28 cellular contexts compared by ENCODE assay signal in genomic region chr7:78081888-78082287, GRCh38.
DNase-seq lines count a peak whose midpoint lies in the region; ATAC-seq and TF ChIP-seq lines count a peak whose summit lies in the region.
"Had no signal": no experiment of that assay in that cellular context is flagged by ENCODE, and none has a peak within 500 bp of the region (broad histone marks: within the 10 kb centered on the region; RNA-seq: fewer than 3 reads in every experiment).

No MANE protein-coding gene starts in this region.

- TF ChIP-seq CTCF in C4-2B (conservative IDR thresholded peaks at IDR 0.05) = peak; percentile 27
- no peak for TF ChIP-seq CTCF in HFFc6 (IDR thresholded peaks at IDR 0.05)
- 0 out of 2 replicates have a peak, but pooled peaks have one; percentile 7 for TF ChIP-seq CTCF in OCI-LY3 (IDR thresholded peaks at IDR 0.05; ENCODE audit: low read depth, low read length)
- peak; percentile 29 for TF ChIP-seq CTCF in endothelial cell (IDR thresholded peaks at IDR 0.05; ENCODE audit: unreplicated experiment)

- H3K4me3 Mint-ChIP-seq in HFFc6 = no peak overlapping the region; the same call in 1 of the 2 replicates
- H3K4me3 Mint-ChIP-seq in endothelial cell (ENCODE audit: unreplicated experiment) = no peak overlapping the region
- no peak overlapping the region for H3K4me3 Mint-ChIP-seq in naive thymus-derived CD4-positive, alpha-beta T cell
- H3K4me3 Mint-ChIP-seq: activated CD8-positive, alpha-beta T cell treated with anti-CD3 and anti-CD28 coated beads, Interleukin-2, amount 10 ng/mL, durations not matched to agents 7 days and 5 days; activated naive CD8-positive, alpha-beta T cell treated with anti-CD3 and anti-CD28 coated beads for 36 hours; nephron had no signal

- H3K9ac ChIP-seq in OCI-LY3 (ENCODE audit: low read length) = no peak overlapping the region
- H3K9ac ChIP-seq: BLaER1, parathyroid adenoma had no signal

- peaks cover 36% of the 10 kb centered on the region for H3K27me3 ChIP-seq in OCI-LY3 (ENCODE audit: low read depth, low read length)
- no peaks in the 10 kb centered on the region for H3K27me3 ChIP-seq in naive thymus-derived CD4-positive, alpha-beta T cell (ENCODE audit: control insufficient read depth in 2 of 2, insufficient read depth in 2 of 2, low read length in 2 of 2)
- H3K27me3 ChIP-seq: BLaER1, colonic mucosa, heart right ventricle, upper lobe of left lung had no signal

- no peaks in the 10 kb centered on the region for H3K4me1 ChIP-seq in OCI-LY3 (ENCODE audit: low read length)
- H3K4me1 ChIP-seq in naive thymus-derived CD4-positive, alpha-beta T cell (ENCODE audit: control insufficient read depth in 2 of 2, insufficient read depth in 2 of 2, low read length in 2 of 2) = no peaks in the 10 kb centered on the region
- H3K4me1 ChIP-seq: BLaER1, colonic mucosa, heart right ventricle, lower lobe of right lung, parathyroid adenoma, upper lobe of left lung had no signal

- H3K27me3 Mint-ChIP-seq in HFFc6 (ENCODE audit: insufficient read depth) = no peaks in the 10 kb centered on the region
- H3K27me3 Mint-ChIP-seq in endothelial cell (ENCODE audit: unreplicated experiment) = peaks cover 4% of the 10 kb centered on the region
- H3K27me3 Mint-ChIP-seq in naive thymus-derived CD4-positive, alpha-beta T cell = peaks cover 2 to 19% (median 7%) of the 10 kb centered on the region in 5 donors

- H3K9me3 Mint-ChIP-seq in HFFc6 (no peaks in the 10 kb centered on the region), endothelial cell (ENCODE audit: unreplicated experiment) (no peaks in the 10 kb centered on the region)
- H3K9me3 Mint-ChIP-seq in naive thymus-derived CD4-positive, alpha-beta T cell = no peaks in the 10 kb centered on the region
- H3K9me3 Mint-ChIP-seq: activated naive CD8-positive, alpha-beta T cell treated with anti-CD3 and anti-CD28 coated beads for 36 hours; activated T-helper 2 cell treated with anti-CD3 and anti-CD28 coated beads, Interferon-gamma antibody, Interleukin-2, Interleukin-4, amounts not matched to agents 10 μg/mL and 5 μg/mL and 100 μg/mL, durations not matched to agents 14 hours and 24 hours and 36 hours; nephron had no signal

- no peak for DNase-seq in HFFc6
- DNase-seq in endothelial cell (ENCODE audit: low spot score) = no peak
- no peak for DNase-seq in central memory CD4-positive, alpha-beta T cell
- no peak for DNase-seq in NCI-H1417 treated with DMSO at 0.1 percent for 48 hours (lab: John Stamatoyannopoulos, UW)
- DNase-seq in naive thymus-derived CD4-positive, alpha-beta T cell = no peak
- DNase-seq: activated CD4-positive, CD25-positive, alpha-beta regulatory T cell treated with anti-CD3 and anti-CD28 coated beads, Interleukin-2, amount 50 U/mL, for 72 hours; activated CD8-positive, alpha-beta T cell treated with anti-CD3 and anti-CD28 coated beads, Interleukin-2, amount 10 ng/mL, durations not matched to agents 7 days and 5 days; activated naive CD8-positive, alpha-beta T cell treated with anti-CD3 and anti-CD28 coated beads for 36 hours; aorta; colonic mucosa; COR-L47; effector memory CD4-positive, alpha-beta T cell; foreskin melanocyte; heart right ventricle; lower lobe of right lung; mucosa of descending colon; NCI-H510A treated with DMSO at 0.1 percent for 48 hours; upper lobe of left lung had no signal

- no peak overlapping the region for H3K4me3 ChIP-seq in OCI-LY3 (ENCODE audit: low read length)
- H3K4me3 ChIP-seq in naive thymus-derived CD4-positive, alpha-beta T cell (ENCODE audit: low read length) = no peak overlapping the region
- H3K4me3 ChIP-seq: BLaER1, colonic mucosa, heart right ventricle, lower lobe of right lung, mucosa of descending colon, upper lobe of left lung had no signal

- no peak overlapping the region for H3K27ac ChIP-seq in C4-2B
- H3K27ac ChIP-seq in OCI-LY3 (ENCODE audit: low read length) = no peak overlapping the region
- H3K27ac ChIP-seq in naive thymus-derived CD4-positive, alpha-beta T cell (ENCODE audit: low read depth, low read length) = no peak overlapping the region
- H3K27ac ChIP-seq: BLaER1, colonic mucosa, heart right ventricle, HL-60, lower lobe of right lung, parathyroid adenoma, RWPE1, upper lobe of left lung had no signal

- POLR2A ChIA-PET in naive thymus-derived CD4-positive, alpha-beta T cell (lab: Charles Lee) = no interaction called here

- H3K79me2 ChIP-seq in OCI-LY3 (ENCODE audit: low read length) = no peaks in the 10 kb centered on the region
- H3K79me2 ChIP-seq: parathyroid adenoma had no signal

- H3K36me3 Mint-ChIP-seq in HFFc6 (ENCODE audit: low read depth) (no peaks in the 10 kb centered on the region), endothelial cell (ENCODE audit: low read depth, unreplicated experiment) (no peaks in the 10 kb centered on the region)
- no peaks in the 10 kb centered on the region for H3K36me3 Mint-ChIP-seq in naive thymus-derived CD4-positive, alpha-beta T cell
- H3K36me3 Mint-ChIP-seq: activated naive CD8-positive, alpha-beta T cell treated with anti-CD3 and anti-CD28 coated beads for 36 hours had no signal

- no peaks in the 10 kb centered on the region for H3K4me1 Mint-ChIP-seq in HFFc6 (ENCODE audit: low read depth)
- H3K4me1 Mint-ChIP-seq in endothelial cell (ENCODE audit: unreplicated experiment) = no peaks in the 10 kb centered on the region
- H3K4me1 Mint-ChIP-seq in naive thymus-derived CD4-positive, alpha-beta T cell = no peaks in the 10 kb centered on the region
- H3K4me1 Mint-ChIP-seq: activated naive CD8-positive, alpha-beta T cell treated with anti-CD3 and anti-CD28 coated beads for 36 hours; nephron had no signal

- no peaks in the 10 kb centered on the region for H3K36me3 ChIP-seq in OCI-LY3 (replicated peaks; ENCODE audit: low read depth, low read length)
- no peaks in the 10 kb centered on the region for H3K36me3 ChIP-seq in naive thymus-derived CD4-positive, alpha-beta T cell (ENCODE audit: control insufficient read depth in 2 of 3, insufficient read depth in 3 of 3, low read length in 3 of 3)
- H3K36me3 ChIP-seq: BLaER1, colonic mucosa, heart right ventricle, lower lobe of right lung, upper lobe of left lung had no signal

- no peak for ATAC-seq in GM19397 (IDR thresholded peaks at IDR 0.05; ENCODE audit: unreplicated experiment)
- no peak for ATAC-seq in naive thymus-derived CD4-positive, alpha-beta T cell
- ATAC-seq: activated CD8-positive, alpha-beta T cell treated with anti-CD3 and anti-CD28 coated beads, Interleukin-2, amount 10 ng/mL, durations not matched to agents 7 days and 5 days; esophagus mucosa; heart right ventricle; lower lobe of right lung; mucosa of descending colon had no signal

- intact Hi-C loops in naive thymus-derived CD4-positive, alpha-beta T cell (cut with micrococcal nuclease) = no loop called here

- CTCF ChIA-PET in naive thymus-derived CD4-positive, alpha-beta T cell (lab: Charles Lee) = no interaction called here

- no peaks in the 10 kb centered on the region for H3K9me3 ChIP-seq in OCI-LY3 (ENCODE audit: insufficient read depth, low read length)
- H3K9me3 ChIP-seq in naive thymus-derived CD4-positive, alpha-beta T cell (ENCODE audit: control insufficient read depth in 2 of 3, low read length in 3 of 3) = no peaks in the 10 kb centered on the region
- H3K9me3 ChIP-seq: BLaER1, colonic mucosa, heart right ventricle, lower lobe of right lung, mucosa of descending colon, upper lobe of left lung had no signal

- H4K20me1 ChIP-seq in OCI-LY3 (ENCODE audit: insufficient read depth, low read length) = no peaks in the 10 kb centered on the region
- H4K20me1 ChIP-seq: BLaER1 had no signal

- H3K27ac Mint-ChIP-seq in HFFc6 (peak overlapping the region; percentile 50; the same call in 1 of the 2 replicates), endothelial cell (ENCODE audit: unreplicated experiment) (no peak overlapping the region)
- no peak overlapping the region for H3K27ac Mint-ChIP-seq in naive thymus-derived CD4-positive, alpha-beta T cell
- H3K27ac Mint-ChIP-seq: activated CD8-positive, alpha-beta T cell treated with anti-CD3 and anti-CD28 coated beads, Interleukin-2, amount 10 ng/mL, durations not matched to agents 7 days and 5 days; activated naive CD8-positive, alpha-beta T cell treated with anti-CD3 and anti-CD28 coated beads for 36 hours; activated T-helper 2 cell treated with anti-CD3 and anti-CD28 coated beads, Interferon-gamma antibody, Interleukin-2, Interleukin-4, amounts not matched to agents 10 μg/mL and 5 μg/mL and 100 μg/mL, durations not matched to agents 14 hours and 24 hours and 36 hours; nephron had no signal

- H3K4me2 ChIP-seq in OCI-LY3 (ENCODE audit: low read length) = no peak overlapping the region
- H3K4me2 ChIP-seq: BLaER1 had no signal

- H2AFZ ChIP-seq in OCI-LY3 (ENCODE audit: low read depth, low read length) = no peak overlapping the region
- H2AFZ ChIP-seq: parathyroid adenoma had no signal
